ENCODE assay signal across 37 cellular contexts in the genomic region with DNA sequence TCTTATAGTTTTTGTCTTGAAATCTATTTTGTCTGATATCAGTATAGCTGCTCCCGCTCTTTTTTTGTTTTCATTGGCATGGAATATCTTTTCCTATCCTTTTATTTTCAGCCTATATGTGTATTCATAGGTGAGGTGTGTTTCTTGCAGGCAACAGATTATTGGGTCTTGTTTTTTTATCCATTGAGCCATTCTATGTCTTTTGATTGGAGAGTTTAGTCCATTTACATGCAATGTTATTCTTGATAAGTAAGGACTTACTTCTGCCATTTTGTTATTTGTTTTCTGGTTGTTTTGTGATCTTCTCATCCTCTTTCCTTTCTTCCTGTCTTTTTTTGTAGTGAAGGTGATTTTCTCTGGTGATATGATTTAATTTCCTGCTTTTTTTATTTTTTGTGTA. TPM values are rescaled to one million over a fixed set of nuclear protein-coding genes. Genes with fewer than 3 reads are reported as not detected.
"Had no signal": no experiment of that assay in that cellular context is flagged by ENCODE, and none has a peak within 500 bp of the region (broad histone marks: within the 10 kb centered on the region; RNA-seq: fewer than 3 reads in every experiment).

No MANE protein-coding gene starts in this region.

- H3K36me3 Mint-ChIP-seq: activated naive CD4-positive, alpha-beta T cell treated with anti-CD3 and anti-CD28 coated beads, Interleukin-2, amount 10 ng/mL, durations not matched to agents 7 days and 5 days; activated naive CD4-positive, alpha-beta T cell treated with anti-CD3 and anti-CD28 coated beads, Interleukin-2, amount 50 U/mL, for 72 hours; activated naive CD8-positive, alpha-beta T cell; activated naive CD8-positive, alpha-beta T cell treated with anti-CD3 and anti-CD28 coated beads for 36 hours; brain had no signal

- H3K4me1 Mint-ChIP-seq: activated naive CD4-positive, alpha-beta T cell treated with anti-CD3 and anti-CD28 coated beads, Interleukin-2, amount 10 ng/mL, durations not matched to agents 7 days and 5 days; activated naive CD8-positive, alpha-beta T cell treated with anti-CD3 and anti-CD28 coated beads for 36 hours; activated naive CD8-positive, alpha-beta T cell treated with anti-CD3 and anti-CD28 coated beads, Interleukin-2, amount 50 U/mL, for 24 hours; activated T-helper 17 cell treated with anti-CD3 and anti-CD28 coated beads, Interleukin-2, amount 50 U/mL, for 72 hours; brain had no signal

- H3K36me3 ChIP-seq: adrenal gland, ascending aorta, brain microvascular endothelial cell, breast epithelium, cardiac muscle cell had no signal

- ATAC-seq: activated naive CD4-positive, alpha-beta T cell treated with anti-CD3 and anti-CD28 coated beads, Interleukin-2, amount 50 U/mL, for 72 hours; activated naive CD8-positive, alpha-beta T cell treated with anti-CD3 and anti-CD28 coated beads, Interleukin-2, amount 50 U/mL, for 24 hours; activated T-cell treated with anti-CD3 and anti-CD28 coated beads, Interleukin-2, amount 50 U/mL, for 4 hours; activated T-cell treated with anti-CD3 and anti-CD28 coated beads, Interleukin-2, amount 50 U/mL, for 72 hours; activated T-helper 17 cell treated with anti-CD3 and anti-CD28 coated beads, Interleukin-2, amount 50 U/mL, for 72 hours; body of pancreas had no signal

- H3K27ac ChIP-seq: adrenal gland, ascending aorta, body of pancreas, brain microvascular endothelial cell, breast epithelium, cardiac muscle cell had no signal

- H3K27ac Mint-ChIP-seq: activated naive CD4-positive, alpha-beta T cell treated with anti-CD3 and anti-CD28 coated beads for 36 hours; activated naive CD4-positive, alpha-beta T cell treated with anti-CD3 and anti-CD28 coated beads, Interleukin-2, amount 10 ng/mL, durations not matched to agents 7 days and 5 days; activated naive CD4-positive, alpha-beta T cell treated with anti-CD3 and anti-CD28 coated beads, Interleukin-2, amount 50 U/mL, for 72 hours; activated naive CD8-positive, alpha-beta T cell; activated naive CD8-positive, alpha-beta T cell treated with anti-CD3 and anti-CD28 coated beads for 36 hours; activated naive CD8-positive, alpha-beta T cell treated with anti-CD3 and anti-CD28 coated beads, Interleukin-2, amount 10 ng/mL, durations not matched to agents 7 days and 5 days; activated naive CD8-positive, alpha-beta T cell treated with anti-CD3 and anti-CD28 coated beads, Interleukin-2, amount 50 U/mL, for 24 hours; activated T-cell treated with anti-CD3 and anti-CD28 coated beads, Interleukin-2, amount 50 U/mL, for 24 hours; activated T-cell treated with anti-CD3 and anti-CD28 coated beads, Interleukin-2, amount 50 U/mL, for 72 hours; activated T-helper 1 cell treated with anti-CD3 and anti-CD28 coated beads, Interleukin-12 subunit alpha, Interleukin-12 subunit beta, Interleukin-2, Interleukin-4 antibody, amounts not matched to agents 30 ng/mL and 10 ng/mL and 1 ng/mL, durations not matched to agents 14 hours and 24 hours and 36 hours; activated T-helper 17 cell treated with anti-CD3 and anti-CD28 coated beads, Interleukin-2, amount 50 U/mL, for 72 hours; activated T-helper 2 cell treated with anti-CD3 and anti-CD28 coated beads, Interferon-gamma antibody, Interleukin-2, Interleukin-4, amounts not matched to agents 10 μg/mL and 5 μg/mL and 100 μg/mL, durations not matched to agents 14 hours and 24 hours and 36 hours; brain had no signal

- H3K27me3 ChIP-seq: adrenal gland, ascending aorta, body of pancreas, brain microvascular endothelial cell, breast epithelium, cardiac muscle cell had no signal

- H3K4me1 ChIP-seq: adrenal gland, ascending aorta, body of pancreas, breast epithelium had no signal

- DNase-seq: activated effector memory CD4-positive, alpha-beta T cell treated with Interleukin-2 at 50 U/mL for 16 hours; activated gamma-delta T cell; activated gamma-delta T cell treated with Interleukin-2 at 50 U/mL for 16 hours; activated naive CD4-positive, alpha-beta T cell; activated naive CD4-positive, alpha-beta T cell treated with anti-CD3 and anti-CD28 coated beads for 36 hours; activated naive CD4-positive, alpha-beta T cell treated with Interleukin-2 at 50 U/mL for 16 hours; activated naive CD8-positive, alpha-beta T cell treated with anti-CD3 and anti-CD28 coated beads for 36 hours; activated naive CD8-positive, alpha-beta T cell treated with anti-CD3 and anti-CD28 coated beads, Interleukin-2, amount 10 ng/mL, durations not matched to agents 7 days and 5 days; activated naive CD8-positive, alpha-beta T cell treated with anti-CD3 and anti-CD28 coated beads, Interleukin-2, amount 50 U/mL, for 24 hours; activated T-cell treated with anti-CD3 and anti-CD28 coated beads, Interleukin-2, amount 50 U/mL, for 1 hour; activated T-cell treated with anti-CD3 and anti-CD28 coated beads, Interleukin-2, amount 50 U/mL, for 24 hours; activated T-cell treated with anti-CD3 and anti-CD28 coated beads, Interleukin-2, amount 50 U/mL, for 4 hours; activated T-cell treated with anti-CD3 and anti-CD28 coated beads, Interleukin-2, amount 50 U/mL, for 48 hours; activated T-cell treated with anti-CD3 and anti-CD28 coated beads, Interleukin-2, amount 50 U/mL, for 72 hours; adrenal gland; amniotic stem cell; amygdala; body of pancreas; brain microvascular endothelial cell; caudate nucleus; central memory CD4-positive, alpha-beta T cell; cerebellar nuclear complex had no signal

- H3K9me3 ChIP-seq: adrenal gland, ascending aorta, body of pancreas, breast epithelium had no signal

- H3K4me3 Mint-ChIP-seq: activated naive CD4-positive, alpha-beta T cell treated with anti-CD3 and anti-CD28 coated beads for 36 hours; activated naive CD4-positive, alpha-beta T cell treated with anti-CD3 and anti-CD28 coated beads, Interleukin-2, amount 10 ng/mL, durations not matched to agents 7 days and 5 days; activated naive CD8-positive, alpha-beta T cell; activated naive CD8-positive, alpha-beta T cell treated with anti-CD3 and anti-CD28 coated beads for 36 hours; activated naive CD8-positive, alpha-beta T cell treated with anti-CD3 and anti-CD28 coated beads, Interleukin-2, amount 10 ng/mL, durations not matched to agents 7 days and 5 days; activated naive CD8-positive, alpha-beta T cell treated with anti-CD3 and anti-CD28 coated beads, Interleukin-2, amount 50 U/mL, for 24 hours; activated T-cell treated with anti-CD3 and anti-CD28 coated beads, Interleukin-2, amount 50 U/mL, for 24 hours; activated T-cell treated with anti-CD3 and anti-CD28 coated beads, Interleukin-2, amount 50 U/mL, for 4 hours; activated T-cell treated with anti-CD3 and anti-CD28 coated beads, Interleukin-2, amount 50 U/mL, for 72 hours; activated T-helper 1 cell treated with anti-CD3 and anti-CD28 coated beads, Interleukin-12 subunit alpha, Interleukin-12 subunit beta, Interleukin-2, Interleukin-4 antibody, amounts not matched to agents 30 ng/mL and 10 ng/mL and 1 ng/mL, durations not matched to agents 14 hours and 24 hours and 36 hours; activated T-helper 17 cell treated with anti-CD3 and anti-CD28 coated beads, Interleukin-2, amount 50 U/mL, for 72 hours; brain; central memory CD8-positive, alpha-beta T cell had no signal

- FAIRE-seq: astrocyte, bronchial epithelial cell had no signal

- H3K4me3 ChIP-seq: adrenal gland, ascending aorta, body of pancreas, breast epithelium, cardiac muscle cell had no signal

- H3K27me3 Mint-ChIP-seq: activated naive CD8-positive, alpha-beta T cell; activated naive CD8-positive, alpha-beta T cell treated with anti-CD3 and anti-CD28 coated beads for 36 hours; activated T-cell treated with anti-CD3 and anti-CD28 coated beads, Interleukin-2, amount 50 U/mL, for 24 hours; activated T-helper 17 cell treated with anti-CD3 and anti-CD28 coated beads, Interleukin-2, amount 50 U/mL, for 72 hours; central memory CD8-positive, alpha-beta T cell had no signal

- H3K9me3 Mint-ChIP-seq: activated naive CD4-positive, alpha-beta T cell treated with anti-CD3 and anti-CD28 coated beads, Interleukin-2, amount 10 ng/mL, durations not matched to agents 7 days and 5 days; activated naive CD8-positive, alpha-beta T cell treated with anti-CD3 and anti-CD28 coated beads for 36 hours; activated naive CD8-positive, alpha-beta T cell treated with anti-CD3 and anti-CD28 coated beads, Interleukin-2, amount 50 U/mL, for 24 hours; activated T-cell treated with anti-CD3 and anti-CD28 coated beads, Interleukin-2, amount 50 U/mL, for 24 hours; activated T-helper 1 cell treated with anti-CD3 and anti-CD28 coated beads, Interleukin-12 subunit alpha, Interleukin-12 subunit beta, Interleukin-2, Interleukin-4 antibody, amounts not matched to agents 30 ng/mL and 10 ng/mL and 1 ng/mL, durations not matched to agents 14 hours and 24 hours and 36 hours; activated T-helper 17 cell treated with anti-CD3 and anti-CD28 coated beads, Interleukin-2, amount 50 U/mL, for 72 hours; activated T-helper 2 cell treated with anti-CD3 and anti-CD28 coated beads, Interferon-gamma antibody, Interleukin-2, Interleukin-4, amounts not matched to agents 10 μg/mL and 5 μg/mL and 100 μg/mL, durations not matched to agents 14 hours and 24 hours and 36 hours; central memory CD8-positive, alpha-beta T cell had no signal

RNA-seq across cellular contexts. Expression of gene GRM4, which starts 24.0 kb away (rescaled TPM):
- total RNA-seq: activated T-helper 1 cell treated with anti-CD3 and anti-CD28 coated beads, Interleukin-12 subunit alpha, Interleukin-12 subunit beta, Interleukin-2, Interleukin-4 antibody, amounts not matched to agents 30 ng/mL and 10 ng/mL and 1 ng/mL, durations not matched to agents 14 hours and 24 hours and 36 hours; activated T-helper 17 cell treated with anti-CD3 and anti-CD28 coated beads, Interleukin-2, amount 50 U/mL, for 72 hours; activated T-helper 2 cell treated with anti-CD3 and anti-CD28 coated beads, Interferon-gamma antibody, Interleukin-2, Interleukin-4, amounts not matched to agents 10 μg/mL and 5 μg/mL and 100 μg/mL, durations not matched to agents 14 hours and 24 hours and 36 hours; adrenal gland; aorta; ascending aorta; breast epithelium; bronchial epithelial cell; cardiac septum had no signal
- polyA plus RNA-seq: adrenal gland, aorta had no signal
